In the genomic region with DNA sequence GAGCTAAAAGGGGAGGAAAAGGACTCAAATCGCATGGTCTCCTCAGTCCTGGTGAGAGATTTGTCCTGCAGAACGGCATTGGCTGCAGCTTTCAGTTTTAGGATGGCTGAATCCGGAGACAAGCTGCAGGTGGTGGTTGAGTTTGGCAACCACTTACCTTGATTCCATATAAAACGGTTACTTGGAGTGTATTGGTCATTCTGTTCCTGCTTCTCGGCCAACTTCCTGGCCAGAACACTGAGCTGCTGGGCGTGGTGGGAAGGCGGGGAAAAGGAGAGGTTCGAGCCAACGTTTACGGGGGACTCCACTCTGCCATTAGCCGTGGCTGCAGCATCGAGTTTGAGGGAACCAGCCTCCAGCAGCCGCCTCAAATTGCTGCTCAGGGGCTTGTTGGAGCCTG, we compare ENCODE assay signal across 27 cellular contexts. TPM values are rescaled to one million over a fixed set of nuclear protein-coding genes. Genes with fewer than 3 reads are reported as not detected.
A peak's percentile ranks its signal among the peaks of the same experiment; 100 is the strongest.
DNase-seq lines count a peak whose midpoint lies in the region; ATAC-seq and TF ChIP-seq lines count a peak whose summit lies in the region.
"Had no signal": no experiment of that assay in that cellular context is flagged by ENCODE, and none has a peak within 500 bp of the region (broad histone marks: within the 10 kb centered on the region; RNA-seq: fewer than 3 reads in every experiment).

No MANE protein-coding gene starts in this region.

- H3K9me3 Mint-ChIP-seq in MCF 10A (ENCODE audit: unreplicated experiment) = no peaks in the 10 kb centered on the region
- H3K9me3 Mint-ChIP-seq: CD8-positive, alpha-beta T cell had no signal

- no peak overlapping the region for H3K27ac ChIP-seq in breast epithelium
- H3K27ac ChIP-seq in colonic mucosa = no peak overlapping the region
- no peak overlapping the region for H3K27ac ChIP-seq in esophagus muscularis mucosa (replicated peaks in 1 of 4)
- H3K27ac ChIP-seq in right atrium auricular region = no peak overlapping the region
- no peak overlapping the region for H3K27ac ChIP-seq in suprapubic skin
- H3K27ac ChIP-seq: 22Rv1, C4-2B, HL-60, PC-9 had no signal

- H3K4me3 ChIP-seq in breast epithelium (no peak overlapping the region), colonic mucosa (no peak overlapping the region), mucosa of descending colon (no peak overlapping the region), esophagus muscularis mucosa (no peak overlapping the region), right atrium auricular region (no peak overlapping the region), suprapubic skin (no peak overlapping the region)
- H3K4me3 ChIP-seq: PC-9 had no signal

- TF ChIP-seq EP300 in esophagus muscularis mucosa (IDR thresholded peaks at IDR 0.05) (no peak), suprapubic skin (IDR thresholded peaks at IDR 0.05) (no peak)

- no peak overlapping the region for H3K4me3 Mint-ChIP-seq in MCF 10A (ENCODE audit: unreplicated experiment)
- H3K4me3 Mint-ChIP-seq: B cell; CD8-positive, alpha-beta T cell had no signal

- BruUV-seq in MCF 10A (replicated peaks; lab: Mats Ljungman, UMichigan) = TSS peak; percentile 33

- H3K27ac Mint-ChIP-seq in MCF 10A (ENCODE audit: low read depth, unreplicated experiment) = no peak overlapping the region
- H3K27ac Mint-ChIP-seq: B cell had no signal

- peak; percentile 46 for ATAC-seq in mucosa of descending colon
- ATAC-seq: CD8-positive, alpha-beta T cell; Right ventricle myocardium inferior had no signal

- intact Hi-C loops in MCF 10A (cut with micrococcal nuclease) (no loop called here), breast epithelium (cut with DNase I; ENCODE audit: low total_unique reads) (no loop called here), colonic mucosa (cut with DNase I) (no loop called here), mucosa of descending colon (cut with DNase I, micrococcal nuclease) (no loop called here), esophagus muscularis mucosa (cut with DNase I) (no loop called here)

- H3K4me1 ChIP-seq in breast epithelium = no peaks in the 10 kb centered on the region
- no peaks in the 10 kb centered on the region for H3K4me1 ChIP-seq in colonic mucosa
- H3K4me1 ChIP-seq in mucosa of descending colon (ENCODE audit: low read depth) = peaks cover 14% of the 10 kb centered on the region
- peaks cover 4 to 17% (median 9%) of the 10 kb centered on the region in 4 donors for H3K4me1 ChIP-seq in esophagus muscularis mucosa
- peaks cover 0 to 14% of the 10 kb centered on the region in 2 donors for H3K4me1 ChIP-seq in right atrium auricular region
- H3K4me1 ChIP-seq in suprapubic skin = no peaks in the 10 kb centered on the region
- H3K4me1 ChIP-seq: Caco-2 had no signal

- WGBS in esophagus muscularis mucosa = 82% methylated on average over 11 of the region's 13 CpGs
- WGBS in suprapubic skin = 94% methylated on average over 13 of the region's 13 CpGs

- H3K27me3 ChIP-seq in breast epithelium = no peaks in the 10 kb centered on the region
- no peaks in the 10 kb centered on the region for H3K27me3 ChIP-seq in colonic mucosa
- H3K27me3 ChIP-seq in esophagus muscularis mucosa = no peaks in the 10 kb centered on the region
- no peaks in the 10 kb centered on the region for H3K27me3 ChIP-seq in right atrium auricular region
- no peaks in the 10 kb centered on the region for H3K27me3 ChIP-seq in suprapubic skin

- no peak overlapping the region for H3K9ac ChIP-seq in colonic mucosa (ENCODE audit: low read depth in 2 of 2, low read length in 2 of 2)

- H3K36me3 ChIP-seq in breast epithelium (no peaks in the 10 kb centered on the region), colonic mucosa (no peaks in the 10 kb centered on the region), mucosa of descending colon (ENCODE audit: low read depth) (no peaks in the 10 kb centered on the region), esophagus muscularis mucosa (peaks cover 0 to 21% (median 13%) of the 10 kb centered on the region in 4 donors), right atrium auricular region (peaks cover 13% of the 10 kb centered on the region), suprapubic skin (peaks cover 5% of the 10 kb centered on the region)

- POLR2A ChIA-PET in MCF 10A (lab: Yijun Ruan, JAX) = interaction anchor here (0.9 kb wide), 1 partner anchor 12 kb away, joined by 3 read pairs; no protein-coding TSS in a partner anchor

- H3K27me3 Mint-ChIP-seq in MCF 10A (ENCODE audit: insufficient read depth, unreplicated experiment) = no peaks in the 10 kb centered on the region
- H3K27me3 Mint-ChIP-seq: B cell had no signal

- CTCF ChIA-PET in MCF 10A (lab: Yijun Ruan, JAX) = interaction anchor here (1.3 kb wide), 1 partner anchor 14 kb away, joined by 3 read pairs; no protein-coding TSS in a partner anchor

- TF ChIP-seq CTCF in MCF 10A (IDR thresholded peaks at IDR 0.05; ENCODE audit: unreplicated experiment) (no peak), breast epithelium (IDR thresholded peaks at IDR 0.05) (no peak), colonic mucosa (IDR thresholded peaks at IDR 0.05) (no peak), mucosa of descending colon (IDR thresholded peaks at IDR 0.05) (no peak), esophagus muscularis mucosa (IDR thresholded peaks at IDR 0.05) (no peak), right atrium auricular region (IDR thresholded peaks at IDR 0.05) (no peak), suprapubic skin (IDR thresholded peaks at IDR 0.05) (no peak)

- H3K36me3 Mint-ChIP-seq in MCF 10A (ENCODE audit: insufficient read depth, unreplicated experiment) = peaks cover 13% of the 10 kb centered on the region

- H3K9me3 ChIP-seq in breast epithelium (no peaks in the 10 kb centered on the region), colonic mucosa (no peaks in the 10 kb centered on the region), mucosa of descending colon (no peaks in the 10 kb centered on the region), esophagus muscularis mucosa (no peaks in the 10 kb centered on the region), right atrium auricular region (no peaks in the 10 kb centered on the region), suprapubic skin (no peaks in the 10 kb centered on the region)
- H3K9me3 ChIP-seq: Caco-2 had no signal

- TF ChIP-seq POLR2A in breast epithelium (IDR thresholded peaks at IDR 0.05) (no peak), esophagus muscularis mucosa (IDR thresholded peaks at IDR 0.05; ENCODE audit: low read depth) (no peak), suprapubic skin (IDR thresholded peaks at IDR 0.05) (no peak)

- DNase-seq in MCF 10A (ENCODE audit: unreplicated experiment) = no peak
- no peak for DNase-seq in breast epithelium (ENCODE audit: low spot score in 2 of 2)
- DNase-seq in colonic mucosa = peak; percentile 25
- DNase-seq in mucosa of descending colon = no peak
- no peak for DNase-seq in esophagus muscularis mucosa (ENCODE audit: extremely low spot score)
- DNase-seq in right atrium auricular region (ENCODE audit: low spot score) = no peak
- no peak for DNase-seq in suprapubic skin (ENCODE audit: low spot score in 2 of 2)
- DNase-seq: Caco-2; CD8-positive, alpha-beta T cell; DMS 273 treated with DMSO at 0.1 percent for 48 hours; DMS79; EL; GF-D8; Karpas-422; MV-4-11; NCI-H1105; NCI-H146; NCI-H1930; NCI-H446; NCI-H524 treated with DMSO at 0.1 percent for 48 hours; NCI-H774; PC-9 had no signal

- H3K4me1 Mint-ChIP-seq in MCF 10A (ENCODE audit: insufficient read depth, unreplicated experiment) = peaks cover 24% of the 10 kb centered on the region

RNA-seq across cellular contexts. Expression of gene ZNF827, which starts 36.1 kb away (rescaled TPM):
- total RNA-seq in MCF 10A (2022) = 11.3 and 22.4 TPM in 2 replicates
- total RNA-seq in breast epithelium = 10 to 100 TPM; 18.6 to 21.1 (median 19.0) TPM
- total RNA-seq in colonic mucosa = 10 to 100 TPM; 17.9 to 19.7 TPM
- total RNA-seq in mucosa of descending colon = 10 to 100 TPM; 21.9 to 37.4 (median 29.7) TPM
- total RNA-seq in esophagus muscularis mucosa = 10 to 100 TPM; 11.1 to 27.2 (median 19.0) TPM
- total RNA-seq in right atrium auricular region = 10 to 100 TPM in 1 of 2 donors, 1 to 10 TPM in 1; 8.5 to 16.9 TPM
- 10 to 100 TPM in 2 of 4 donors, 1 to 10 TPM in 2; 3.0 to 11.0 (median 8.8) TPM for total RNA-seq in suprapubic skin
